In genomic region chr5:127839496-127840197, GRCh38 we compare ENCODE assay signal across 14 cellular contexts.
DNase-seq lines count a peak whose midpoint lies in the region; ATAC-seq, FAIRE-seq and TF ChIP-seq lines count a peak whose summit lies in the region.
"Had no signal": no experiment of that assay in that cellular context is flagged by ENCODE, and none has a peak within 500 bp of the region (broad histone marks: within the 10 kb centered on the region; RNA-seq: fewer than 3 reads in every experiment).

No MANE protein-coding gene starts in this region.

- 53 to 66% (median 58%) methylated on average over 2 of the region's 2 CpGs for WGBS in stomach, 5 donors

- no peak overlapping the region for H3K27ac Mint-ChIP-seq in endothelial cell (ENCODE audit: unreplicated experiment)

- no peaks in the 10 kb centered on the region for H3K9me3 ChIP-seq in stomach

- H3K4me1 Mint-ChIP-seq in endothelial cell (ENCODE audit: unreplicated experiment): peaks cover 17% of the 10 kb centered on the region

- TF ChIP-seq POLR2A in GM12892 (IDR thresholded peaks at IDR 0.05; ENCODE audit: low read depth, low read length): no peak
- no peak for TF ChIP-seq POLR2A in stomach (IDR thresholded peaks at IDR 0.05)

- ATAC-seq in GM18511 (IDR thresholded peaks at IDR 0.05; ENCODE audit: unreplicated experiment) (peak; percentile 71), GM21447 (IDR thresholded peaks at IDR 0.05; ENCODE audit: unreplicated experiment) (peak; percentile 65), HG03175 (IDR thresholded peaks at IDR 0.05; ENCODE audit: unreplicated experiment) (peak; percentile 73), HG03025 (IDR thresholded peaks at IDR 0.05; ENCODE audit: low FRiP score, unreplicated experiment) (no peak)
- ATAC-seq: stimulated activated naive CD8-positive, alpha-beta T cell treated with anti-CD3 and anti-CD28 coated beads, Interleukin-15, Interleukin-2, amounts not matched to agents 100 U/mL and 50 U/mL, for 24 hours had no signal

- no peak overlapping the region for H3K4me3 Mint-ChIP-seq in endothelial cell (ENCODE audit: unreplicated experiment)

- intact Hi-C loops in stomach (cut with DNase I; ENCODE audit: low total_unique reads): no loop called here

- no peaks in the 10 kb centered on the region for H3K36me3 ChIP-seq in stomach

- peak overlapping the region in 1 of 5 donors; percentile 18 for H3K27ac ChIP-seq in stomach
- H3K27ac ChIP-seq: skin epidermis, VCaP had no signal

- no peak for TF ChIP-seq CTCF in choroid plexus epithelial cell (conservative IDR thresholded peaks at IDR 0.05; ENCODE audit: low read depth, low read length)
- TF ChIP-seq CTCF in stomach (IDR thresholded peaks at IDR 0.05): no peak
- TF ChIP-seq CTCF in endothelial cell (IDR thresholded peaks at IDR 0.05; ENCODE audit: unreplicated experiment): no peak

- no peaks in the 10 kb centered on the region for H3K27me3 Mint-ChIP-seq in endothelial cell (ENCODE audit: unreplicated experiment)

- TF ChIP-seq EP300 in stomach (IDR thresholded peaks at IDR 0.05): no peak

- no peaks in the 10 kb centered on the region for H3K36me3 Mint-ChIP-seq in endothelial cell (ENCODE audit: low read depth, unreplicated experiment)

- H3K4me3 ChIP-seq in choroid plexus epithelial cell (ENCODE audit: low read depth, low read length): no peak overlapping the region
- H3K4me3 ChIP-seq in stomach: no peak overlapping the region
- H3K4me3 ChIP-seq: skin epidermis had no signal

- H3K4me1 ChIP-seq in stomach: peaks cover 0 to 27% (median 6%) of the 10 kb centered on the region in 4 donors

- peak; percentile 56 for DNase-seq in choroid plexus epithelial cell (ENCODE audit: low read depth)
- DNase-seq in GM12892 (ENCODE audit: insufficient read length): no peak
- DNase-seq in stomach: no peak
- DNase-seq in endothelial cell (ENCODE audit: low spot score): no peak
- DNase-seq: activated naive CD4-positive, alpha-beta T cell; hypothalamus; NCI-H748 treated with DMSO at 0.1 percent for 48 hours; stimulated activated naive CD8-positive, alpha-beta T cell treated with anti-CD3 and anti-CD28 coated beads, Interleukin-15, Interleukin-2, amounts not matched to agents 100 U/mL and 50 U/mL, for 24 hours had no signal

- FAIRE-seq in GM12892 (lab: Jason Lieb, UNC): no peak

- no peaks in the 10 kb centered on the region for H3K27me3 ChIP-seq in stomach

- no peaks in the 10 kb centered on the region for H3K9me3 Mint-ChIP-seq in endothelial cell (ENCODE audit: unreplicated experiment)
